19 cellular contexts compared by ENCODE assay signal in the genomic region with DNA sequence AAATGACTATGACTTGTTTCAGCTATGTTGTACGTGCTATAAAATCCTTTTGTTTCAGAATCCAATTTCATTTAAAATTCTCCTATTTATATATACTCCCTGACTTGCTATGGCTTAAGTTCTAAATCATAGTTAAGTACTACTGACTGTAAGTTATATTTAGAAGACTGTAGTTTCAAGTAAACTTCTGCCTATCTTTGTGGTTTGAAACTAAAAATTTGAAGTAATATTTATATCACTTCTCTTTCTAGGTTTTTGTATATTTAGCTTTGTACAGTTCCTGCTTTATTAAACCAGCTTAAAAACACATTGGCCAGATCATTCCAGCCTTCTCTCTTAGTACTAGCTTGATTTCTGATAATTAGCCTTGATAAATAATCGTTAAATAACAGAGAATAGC.
A peak's percentile ranks its signal among the peaks of the same experiment; 100 is the strongest.
DNase-seq lines count a peak whose midpoint lies in the region; ATAC-seq, FAIRE-seq and TF ChIP-seq lines count a peak whose summit lies in the region.
"Had no signal": no experiment of that assay in that cellular context is flagged by ENCODE, and none has a peak within 500 bp of the region (broad histone marks: within the 10 kb centered on the region; RNA-seq: fewer than 3 reads in every experiment).

No MANE protein-coding gene starts in this region.

- no peak for TF ChIP-seq CTCF in GM12878 (IDR thresholded peaks at IDR 0.05 in 2 of 3, conservative IDR thresholded peaks at IDR 0.05 in 1 of 3; ENCODE audit: control insufficient read depth in 2 of 3, extremely low read depth in 1 of 3, insufficient read depth in 1 of 3, low read depth in 3 of 3, low read length in 3 of 3)

- no peak overlapping the region; the same call in 1 of the 2 replicates for H3K4me3 ChIP-seq in GM12878
- H3K4me3 ChIP-seq: BLaER1 treated with 17β-estradiol and CSF1 and Interleukin-3, amounts not matched to agents 10 nM and 100 nM; cardiac muscle cell; GM23248; right lobe of liver; uterus had no signal

- H2AFZ ChIP-seq in GM12878 (ENCODE audit: control insufficient read depth, low read depth, low read length) = no peak overlapping the region
- H2AFZ ChIP-seq: GM23248 had no signal

- 2% methylated on average over 2 of the region's 2 CpGs for WGBS in GM12878 (ENCODE audit: insufficient coverage, insufficient replicate concordance, low lambda C conversion rate, missing lambda C conversion rate)

- ATAC-seq in GM18909 (IDR thresholded peaks at IDR 0.05; ENCODE audit: poor library complexity, unreplicated experiment) (peak; percentile 79), GM21576 (IDR thresholded peaks at IDR 0.05; ENCODE audit: unreplicated experiment) (peak; percentile 84), HG03095 (IDR thresholded peaks at IDR 0.05; ENCODE audit: unreplicated experiment) (peak; percentile 89), GM12878 (peak; percentile 70), HG03457 (IDR thresholded peaks at IDR 0.05; ENCODE audit: unreplicated experiment) (no peak)
- ATAC-seq: foreskin keratinocyte; right lobe of liver; stimulated activated memory B cell treated with anti-CD40 and anti-IgM and Interleukin-4, amounts not matched to agents 10 μg/mL and 1 μg/mL and 100 μg/mL, for 72 hours; WTC11 had no signal

- TF ChIP-seq EP300 in GM12878 (IDR thresholded peaks at IDR 0.05; ENCODE audit: borderline replicate concordance in 1 of 2, control insufficient read depth in 1 of 2, low read depth in 2 of 2, low read length in 2 of 2) = no peak

- in situ Hi-C loops in GM12878 (cut with MboI) = no loop called here

- H3K27ac ChIP-seq in GM12878 (ENCODE audit: control insufficient read depth, insufficient read depth) = no peak overlapping the region; the same call in 1 of the 2 replicates
- H3K27ac ChIP-seq: BLaER1 treated with 17β-estradiol and CSF1 and Interleukin-3, amounts not matched to agents 10 nM and 100 nM; cardiac muscle cell; foreskin keratinocyte; GM23248; right lobe of liver; uterus had no signal

- CTCF ChIA-PET in GM12878 (lab: Yijun Ruan, JAX) = interaction anchor here (0.6 to 2.6 kb wide), 8 partner anchors 9 to 869 kb away, joined by 3 to 7 read pairs (median 4); no protein-coding TSS in a partner anchor

- no peaks in the 10 kb centered on the region for H3K27me3 ChIP-seq in GM12878 (replicated peaks in 1 of 2; ENCODE audit: control insufficient read depth in 2 of 2, insufficient read depth in 2 of 2, low read length in 1 of 2)
- H3K27me3 ChIP-seq: BLaER1 treated with 17β-estradiol and CSF1 and Interleukin-3, amounts not matched to agents 10 nM and 100 nM; cardiac muscle cell; foreskin keratinocyte; right lobe of liver; uterus had no signal

- no peaks in the 10 kb centered on the region for H4K20me1 ChIP-seq in GM12878 (ENCODE audit: control insufficient read depth, insufficient read depth)
- H4K20me1 ChIP-seq: BLaER1 treated with 17β-estradiol and CSF1 and Interleukin-3, amounts not matched to agents 10 nM and 100 nM had no signal

- TF ChIP-seq RAD21 in GM12878 (IDR thresholded peaks at IDR 0.05; ENCODE audit: insufficient read depth, low read depth, low read length) = no peak

- H3K9me3 ChIP-seq in GM12878 (replicated peaks; ENCODE audit: control insufficient read depth, insufficient read depth, low read length) = no peaks in the 10 kb centered on the region
- H3K9me3 ChIP-seq: BLaER1 treated with 17β-estradiol and CSF1 and Interleukin-3, amounts not matched to agents 10 nM and 100 nM; right lobe of liver; uterus had no signal

- TF ChIP-seq POLR2A in GM12878 (IDR thresholded peaks at IDR 0.05; ENCODE audit: low read depth, low read length) = no peak

- peak overlapping the region; percentile 31 for H3K4me2 ChIP-seq in GM12878 (ENCODE audit: control insufficient read depth, insufficient read depth)
- H3K4me2 ChIP-seq: BLaER1 treated with 17β-estradiol and CSF1 and Interleukin-3, amounts not matched to agents 10 nM and 100 nM had no signal

- no peak overlapping the region for H3K9ac ChIP-seq in GM12878 (ENCODE audit: control insufficient read depth, insufficient read depth, low read length)
- H3K9ac ChIP-seq: BLaER1 treated with 17β-estradiol and CSF1 and Interleukin-3, amounts not matched to agents 10 nM and 100 nM; GM23248 had no signal

- POLR2A ChIA-PET in GM12878 (lab: Charles Lee) = interaction anchor here (1.4 kb wide), 1 partner anchor 12 kb away, joined by 3 read pairs; no protein-coding TSS in a partner anchor

- no peaks in the 10 kb centered on the region for H3K36me3 ChIP-seq in GM12878 (ENCODE audit: control insufficient read depth in 2 of 2, insufficient read depth in 2 of 2, low read length in 1 of 2)
- H3K36me3 ChIP-seq: BLaER1 treated with 17β-estradiol and CSF1 and Interleukin-3, amounts not matched to agents 10 nM and 100 nM; cardiac muscle cell; right lobe of liver; uterus had no signal

- peaks cover 14% of the 10 kb centered on the region; the same call in 1 of the 2 replicates for H3K4me1 ChIP-seq in GM12878 (ENCODE audit: control insufficient read depth, insufficient read depth, low read length)
- H3K4me1 ChIP-seq: BLaER1 treated with 17β-estradiol and CSF1 and Interleukin-3, amounts not matched to agents 10 nM and 100 nM; foreskin keratinocyte; right lobe of liver had no signal

- DNase-seq in GM12878 (ENCODE audit: low read depth, low spot score) = no peak
- DNase-seq in posterior cingulate gyrus = no peak
- DNase-seq in NK-92 treated with Interleukin-12 subunit alpha and Interleukin-12 subunit beta, amount 100 ng/mL, for 24 hours (lab: John Stamatoyannopoulos, UW) = no peak
- DNase-seq: foreskin keratinocyte; GM23248; IMR-90; NCI-H1092 treated with DMSO at 0.1 percent for 48 hours; OCI-M1; right lobe of liver; stimulated activated CD4-positive, alpha-beta T cell treated with anti-CD3 and anti-CD28 coated beads, Interleukin-4, amount 100 ng/mL, for 24 hours; uterus had no signal

- RAD21 ChIA-PET in GM12878 (lab: Charles Lee; ENCODE audit: unreplicated experiment) = interaction anchor here (0.9 to 1.6 kb wide), 7 partner anchors 52 to 515 kb away, joined by 3 to 8 read pairs (median 3); a partner anchor contains a TSS

- FAIRE-seq in GM12878 (lab: Jason Lieb, UNC) = peak; percentile 94

- BruUV-seq in GM12878 (replicated peaks; lab: Mats Ljungman, UMichigan) = no TSS peak

- peaks cover 2% of the 10 kb centered on the region for H3K79me2 ChIP-seq in GM12878 (ENCODE audit: control insufficient read depth, insufficient read depth, low read length)

- SMC1A ChIA-PET in GM12878 (lab: Charles Lee; ENCODE audit: uncharacterized antibody, unreplicated experiment) = interaction anchor here (0.8 to 1.3 kb wide), 11 partner anchors 9 to 214 kb away, joined by 3 to 7 read pairs (median 3); a partner anchor contains a TSS

- intact Hi-C loops in GM12878 (cut with micrococcal nuclease; ENCODE audit: unreplicated experiment) (no loop called here), posterior cingulate gyrus (cut with DNase I) (no loop called here)

TF ChIP-seq in GM12878, 131 proteins besides CTCF, POLR2A, EP300 and RAD21 (continues in another document):
- TF ChIP-seq, protein P1, sequence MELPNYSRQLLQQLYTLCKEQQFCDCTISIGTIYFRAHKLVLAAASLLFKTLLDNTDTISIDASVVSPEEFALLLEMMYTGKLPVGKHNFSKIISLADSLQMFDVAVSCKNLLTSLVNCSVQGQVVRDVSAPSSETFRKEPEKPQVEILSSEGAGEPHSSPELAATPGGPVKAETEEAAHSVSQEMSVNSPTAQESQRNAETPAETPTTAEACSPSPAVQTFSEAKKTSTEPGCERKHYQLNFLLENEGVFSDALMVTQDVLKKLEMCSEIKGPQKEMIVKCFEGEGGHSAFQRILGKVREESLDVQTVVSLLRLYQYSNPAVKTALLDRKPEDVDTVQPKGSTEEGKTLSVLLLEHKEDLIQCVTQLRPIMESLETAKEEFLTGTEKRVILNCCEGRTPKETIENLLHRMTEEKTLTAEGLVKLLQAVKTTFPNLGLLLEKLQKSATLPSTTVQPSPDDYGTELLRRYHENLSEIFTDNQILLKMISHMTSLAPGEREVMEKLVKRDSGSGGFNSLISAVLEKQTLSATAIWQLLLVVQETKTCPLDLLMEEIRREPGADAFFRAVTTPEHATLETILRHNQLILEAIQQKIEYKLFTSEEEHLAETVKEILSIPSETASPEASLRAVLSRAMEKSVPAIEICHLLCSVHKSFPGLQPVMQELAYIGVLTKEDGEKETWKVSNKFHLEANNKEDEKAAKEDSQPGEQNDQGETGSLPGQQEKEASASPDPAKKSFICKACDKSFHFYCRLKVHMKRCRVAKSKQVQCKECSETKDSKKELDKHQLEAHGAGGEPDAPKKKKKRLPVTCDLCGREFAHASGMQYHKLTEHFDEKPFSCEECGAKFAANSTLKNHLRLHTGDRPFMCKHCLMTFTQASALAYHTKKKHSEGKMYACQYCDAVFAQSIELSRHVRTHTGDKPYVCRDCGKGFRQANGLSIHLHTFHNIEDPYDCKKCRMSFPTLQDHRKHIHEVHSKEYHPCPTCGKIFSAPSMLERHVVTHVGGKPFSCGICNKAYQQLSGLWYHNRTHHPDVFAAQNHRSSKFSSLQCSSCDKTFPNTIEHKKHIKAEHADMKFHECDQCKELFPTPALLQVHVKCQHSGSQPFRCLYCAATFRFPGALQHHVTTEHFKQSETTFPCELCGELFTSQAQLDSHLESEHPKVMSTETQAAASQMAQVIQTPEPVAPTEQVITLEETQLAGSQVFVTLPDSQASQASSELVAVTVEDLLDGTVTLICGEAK (IDR thresholded peaks at IDR 0.05; ENCODE audit: borderline replicate concordance) = peak; percentile 50; the same call in 1 of the 2 replicates
- TF ChIP-seq MXI1 (IDR thresholded peaks at IDR 0.05; ENCODE audit: low read depth, low read length) (no peak), NFYA (IDR thresholded peaks at IDR 0.05; ENCODE audit: borderline replicate concordance, low read depth, low read length) (no peak), MEF2A (IDR thresholded peaks at IDR 0.05; ENCODE audit: insufficient read depth, low read depth, low read length) (peak; percentile 91), JUND (IDR thresholded peaks at IDR 0.05; ENCODE audit: low read depth, low read length) (no peak), NFIC (IDR thresholded peaks at IDR 0.05; ENCODE audit: low read depth, low read length) (peak; percentile 61; the same call in 1 of the 2 replicates), RUNX3 (IDR thresholded peaks at IDR 0.05; ENCODE audit: low read length) (peak; percentile 71)
- TF ChIP-seq, protein P2, sequence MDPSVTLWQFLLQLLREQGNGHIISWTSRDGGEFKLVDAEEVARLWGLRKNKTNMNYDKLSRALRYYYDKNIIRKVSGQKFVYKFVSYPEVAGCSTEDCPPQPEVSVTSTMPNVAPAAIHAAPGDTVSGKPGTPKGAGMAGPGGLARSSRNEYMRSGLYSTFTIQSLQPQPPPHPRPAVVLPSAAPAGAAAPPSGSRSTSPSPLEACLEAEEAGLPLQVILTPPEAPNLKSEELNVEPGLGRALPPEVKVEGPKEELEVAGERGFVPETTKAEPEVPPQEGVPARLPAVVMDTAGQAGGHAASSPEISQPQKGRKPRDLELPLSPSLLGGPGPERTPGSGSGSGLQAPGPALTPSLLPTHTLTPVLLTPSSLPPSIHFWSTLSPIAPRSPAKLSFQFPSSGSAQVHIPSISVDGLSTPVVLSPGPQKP (IDR thresholded peaks at IDR 0.05; ENCODE audit: low read depth, low read length) = no peak
